ENCODE assay signal across 30 cellular contexts in genomic region chr3:42983927-42984326, GRCh38. TPM values are rescaled to one million over a fixed set of nuclear protein-coding genes. Genes with fewer than 3 reads are reported as not detected.
"Had no signal": no experiment of that assay in that cellular context is flagged by ENCODE, and none has a peak within 500 bp of the region (broad histone marks: within the 10 kb centered on the region; RNA-seq: fewer than 3 reads in every experiment).

No MANE protein-coding gene starts in this region.

- H3K27ac ChIP-seq: ascending aorta, KMS-11, SJCRH30, SK-N-MC had no signal

- H3K9me3 Mint-ChIP-seq: activated CD4-positive, alpha-beta memory T cell treated with anti-CD3 and anti-CD28 coated beads, Interleukin-2, amount 10 ng/mL, durations not matched to agents 7 days and 5 days; activated naive CD4-positive, alpha-beta T cell treated with anti-CD3 and anti-CD28 coated beads, Interleukin-2, amount 50 U/mL, for 24 hours; activated naive CD8-positive, alpha-beta T cell treated with anti-CD3 and anti-CD28 coated beads, Interleukin-2, amount 10 ng/mL, durations not matched to agents 7 days and 5 days; activated T-cell treated with anti-CD3 and anti-CD28 coated beads, Interleukin-2, amount 50 U/mL, for 24 hours; activated T-helper 2 cell treated with anti-CD3 and anti-CD28 coated beads, Interferon-gamma antibody, Interleukin-2, Interleukin-4, amounts not matched to agents 10 μg/mL and 5 μg/mL and 100 μg/mL, durations not matched to agents 14 hours and 24 hours and 36 hours had no signal

- H3K9ac ChIP-seq: KMS-11 had no signal

- H3K36me3 ChIP-seq: ascending aorta, SJCRH30 had no signal

- ATAC-seq: activated CD4-positive, CD25-positive, alpha-beta regulatory T cell treated with anti-CD3 and anti-CD28 coated beads, Interleukin-2, amount 50 U/mL, for 24 hours had no signal

- H3K9me3 ChIP-seq: ascending aorta, SJCRH30 had no signal

- H3K36me3 Mint-ChIP-seq: activated naive CD4-positive, alpha-beta T cell treated with anti-CD3 and anti-CD28 coated beads, Interleukin-2, amount 50 U/mL, for 24 hours; activated naive CD8-positive, alpha-beta T cell treated with anti-CD3 and anti-CD28 coated beads, Interleukin-2, amount 10 ng/mL, durations not matched to agents 7 days and 5 days had no signal

- H3K4me2 ChIP-seq: KMS-11 had no signal

- H3K4me1 ChIP-seq: SJCRH30 had no signal

- H3K4me3 Mint-ChIP-seq: activated CD4-positive, alpha-beta memory T cell treated with anti-CD3 and anti-CD28 coated beads, Interleukin-2, amount 10 ng/mL, durations not matched to agents 7 days and 5 days; activated naive CD4-positive, alpha-beta T cell treated with anti-CD3 and anti-CD28 coated beads, Interleukin-2, amount 50 U/mL, for 24 hours; activated naive CD8-positive, alpha-beta T cell treated with anti-CD3 and anti-CD28 coated beads, Interleukin-2, amount 10 ng/mL, durations not matched to agents 7 days and 5 days; activated T-cell treated with anti-CD3 and anti-CD28 coated beads, Interleukin-2, amount 50 U/mL, for 24 hours had no signal

- H3K27ac Mint-ChIP-seq: activated CD4-positive, alpha-beta memory T cell treated with anti-CD3 and anti-CD28 coated beads, Interleukin-2, amount 10 ng/mL, durations not matched to agents 7 days and 5 days; activated naive CD4-positive, alpha-beta T cell treated with anti-CD3 and anti-CD28 coated beads, Interleukin-2, amount 50 U/mL, for 24 hours; activated naive CD8-positive, alpha-beta T cell treated with anti-CD3 and anti-CD28 coated beads, Interleukin-2, amount 10 ng/mL, durations not matched to agents 7 days and 5 days; activated T-cell treated with anti-CD3 and anti-CD28 coated beads, Interleukin-2, amount 50 U/mL, for 24 hours; activated T-helper 2 cell treated with anti-CD3 and anti-CD28 coated beads, Interferon-gamma antibody, Interleukin-2, Interleukin-4, amounts not matched to agents 10 μg/mL and 5 μg/mL and 100 μg/mL, durations not matched to agents 14 hours and 24 hours and 36 hours had no signal

- DNase-seq: activated CD4-positive, alpha-beta memory T cell treated with anti-CD3 and anti-CD28 coated beads, Interleukin-2, amount 10 ng/mL, durations not matched to agents 7 days and 5 days; activated CD4-positive, alpha-beta T cell treated with anti-CD3 and anti-CD28 coated beads for 4 hours; activated CD4-positive, alpha-beta T cell treated with anti-CD3 and anti-CD28 coated beads, Interleukin-2, amount 50 U/mL, for 1 hour; activated gamma-delta T cell; activated naive CD4-positive, alpha-beta T cell treated with Interleukin-2 at 50 U/mL for 16 hours; activated naive CD8-positive, alpha-beta T cell treated with anti-CD3 and anti-CD28 coated beads, Interleukin-2, amount 10 ng/mL, durations not matched to agents 7 days and 5 days; activated T-cell treated with anti-CD3 and anti-CD28 coated beads, Interleukin-2, amount 50 U/mL, for 24 hours; amygdala; NCI-H1092 treated with DMSO at 0.1 percent for 48 hours; NCI-H146; NCI-H187; NCI-H2029 treated with DMSO at 0.1 percent for 48 hours; NCI-H2107; NCI-H226; NCI-H446 treated with DMSO at 0.1 percent for 48 hours; NCI-H524 treated with DMSO at 0.1 percent for 48 hours; NCI-H748 treated with DMSO at 0.1 percent for 48 hours; OCI-M1; SHP77; SJCRH30; T1000 had no signal

- H3K27me3 ChIP-seq: ascending aorta, SJCRH30 had no signal

- H3K4me3 ChIP-seq: ascending aorta, SJCRH30, SK-N-MC had no signal

RNA-seq across cellular contexts. Expression of gene GASK1A, which starts 4.8 kb away (rescaled TPM):
- total RNA-seq: activated CD4-positive, alpha-beta memory T cell treated with anti-CD3 and anti-CD28 coated beads, Interleukin-2, amount 10 ng/mL, durations not matched to agents 7 days and 5 days; activated CD8-positive, alpha-beta memory T cell treated with anti-CD3 and anti-CD28 coated beads for 36 hours; activated naive CD8-positive, alpha-beta T cell treated with anti-CD3 and anti-CD28 coated beads, Interleukin-2, amount 10 ng/mL, durations not matched to agents 7 days and 5 days; activated T-helper 2 cell treated with anti-CD3 and anti-CD28 coated beads, Interferon-gamma antibody, Interleukin-2, Interleukin-4, amounts not matched to agents 10 μg/mL and 5 μg/mL and 100 μg/mL, durations not matched to agents 14 hours and 24 hours and 36 hours; LHCN-M2; SJCRH30; T-helper 1 cell treated with Interleukin-12 subunit alpha and Interleukin-12 subunit beta and Interleukin-4 antibody, amounts not matched to agents 30 ng/mL and 1 ng/mL, for 36 hours had no signal
